Comparison of ENCODE assay signal across 9 cellular contexts in genomic region chr2:237486819-237487448, GRCh38. TPM values are rescaled to one million over a fixed set of nuclear protein-coding genes. Genes with fewer than 3 reads are reported as not detected.
DNase-seq lines count a peak whose midpoint lies in the region; ATAC-seq, FAIRE-seq and TF ChIP-seq lines count a peak whose summit lies in the region.
"Had no signal": no experiment of that assay in that cellular context is flagged by ENCODE, and none has a peak within 500 bp of the region (broad histone marks: within the 10 kb centered on the region; RNA-seq: fewer than 3 reads in every experiment).

A gene with protein sequence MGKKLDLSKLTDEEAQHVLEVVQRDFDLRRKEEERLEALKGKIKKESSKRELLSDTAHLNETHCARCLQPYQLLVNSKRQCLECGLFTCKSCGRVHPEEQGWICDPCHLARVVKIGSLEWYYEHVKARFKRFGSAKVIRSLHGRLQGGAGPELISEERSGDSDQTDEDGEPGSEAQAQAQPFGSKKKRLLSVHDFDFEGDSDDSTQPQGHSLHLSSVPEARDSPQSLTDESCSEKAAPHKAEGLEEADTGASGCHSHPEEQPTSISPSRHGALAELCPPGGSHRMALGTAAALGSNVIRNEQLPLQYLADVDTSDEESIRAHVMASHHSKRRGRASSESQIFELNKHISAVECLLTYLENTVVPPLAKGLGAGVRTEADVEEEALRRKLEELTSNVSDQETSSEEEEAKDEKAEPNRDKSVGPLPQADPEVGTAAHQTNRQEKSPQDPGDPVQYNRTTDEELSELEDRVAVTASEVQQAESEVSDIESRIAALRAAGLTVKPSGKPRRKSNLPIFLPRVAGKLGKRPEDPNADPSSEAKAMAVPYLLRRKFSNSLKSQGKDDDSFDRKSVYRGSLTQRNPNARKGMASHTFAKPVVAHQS (plus strand): TSS chr2:237487251. CDS start chr2:237493427, 6,176 bp downstream.

- H3K9me3 ChIP-seq in H9 (ENCODE audit: control insufficient read depth, low read depth, low read length): peaks cover 7% of the 10 kb centered on the region
- H3K9me3 ChIP-seq in iPS-18c (ENCODE audit: control insufficient read depth, insufficient read depth, low read length): peaks cover 10% of the 10 kb centered on the region

- H2BK12ac ChIP-seq in H9 (ENCODE audit: insufficient read length, low read depth, low read length): no peak within 1 kb of the TSS

- peaks cover 9 to 15% (median 11%) of the 10 kb centered on the region in 3 experiments for H3K36me3 Mint-ChIP-seq in H9 (ENCODE audit: insufficient read depth in 1 of 3, low read depth in 3 of 3)

- no peak within 1 kb of the TSS for H2BK20ac ChIP-seq in H9 (ENCODE audit: low read depth, low read length, poor library complexity, severe bottlenecking)

- H3K4me1 Mint-ChIP-seq in H9: peaks cover 27 to 42% of the 10 kb centered on the region in 2 experiments

- no peak for TF ChIP-seq POLR2A in GM12891 (IDR thresholded peaks at IDR 0.05; ENCODE audit: low read depth, low read length)

- peak within 1 kb of the TSS; percentile 64 to 85 for H3K4me3 Mint-ChIP-seq in H9

- H4K8ac ChIP-seq in H9 (replicated peaks; ENCODE audit: insufficient read length, low read depth, low read length): no peak within 1 kb of the TSS

- H3T11ph ChIP-seq in H9 (ENCODE audit: low read length): no peak within 1 kb of the TSS

- H3K27ac ChIP-seq in H9 (ENCODE audit: insufficient read length, low read depth, low read length): no peak within 1 kb of the TSS
- peak within 1 kb of the TSS in 13 of 21 experiments; percentile 18 to 75 (median 54) for H3K27ac ChIP-seq in skin epidermis

- peak within 1 kb of the TSS; percentile 92 for H3K4me2 ChIP-seq in H9 (ENCODE audit: insufficient read depth, insufficient read length, low read length)

- no CpG with 5 or more reads among the region's 63 CpGs for WGBS in H9 (ENCODE audit: extremely low coverage, insufficient read length, low lambda C conversion rate)

- peaks cover 17% of the 10 kb centered on the region; the same call in 1 of the 2 replicates for H3K27me3 ChIP-seq in H9 (ENCODE audit: insufficient read depth, low read length)

- H2BK5ac ChIP-seq in H9 (ENCODE audit: insufficient read length, low read length): no peak within 1 kb of the TSS

- H4K91ac ChIP-seq in H9 (ENCODE audit: insufficient read length, low read depth, low read length): no peak within 1 kb of the TSS

- no peak within 1 kb of the TSS for H3K9ac ChIP-seq in H9 (ENCODE audit: extremely low read depth, insufficient read length, low read length)

- H3K18ac ChIP-seq in H9 (ENCODE audit: insufficient read length, low read depth, low read length): no peak within 1 kb of the TSS

- no peak for DNase-seq in H9
- peak; percentile 81 for DNase-seq in astrocyte of the hippocampus (ENCODE audit: low read depth, low spot score)
- DNase-seq in GM12891 (ENCODE audit: insufficient read length, low spot score): no peak
- no peak for DNase-seq in activated naive CD4-positive, alpha-beta T cell treated with anti-CD3 and anti-CD28 coated beads, Interleukin-2, amount 50 U/mL, for 16 hours
- no peak for DNase-seq in NCI-H2171 treated with DMSO at 0.1 percent for 48 hours (lab: John Stamatoyannopoulos, UW)

- no peak for TF ChIP-seq CTCF in H9 (conservative IDR thresholded peaks at IDR 0.05)

- H2AFZ ChIP-seq in H9 (ENCODE audit: low read length): peak within 1 kb of the TSS; percentile 75

- no peak within 1 kb of the TSS for H2BK120ac ChIP-seq in H9 (ENCODE audit: low read depth, low read length, poor library complexity, severe bottlenecking)

- no peak within 1 kb of the TSS for H2BK15ac ChIP-seq in H9 (ENCODE audit: low read depth, low read length)

- H3K27ac Mint-ChIP-seq in H9: peak within 1 kb of the TSS in 1 of 3 experiments; percentile 40; a peak in 1 of 7 replicates

- no peak for FAIRE-seq in GM12891 (lab: Jason Lieb, UNC)
- FAIRE-seq: TTC549 had no signal

- H3K23ac ChIP-seq in H9 (ENCODE audit: insufficient read length, low read depth, low read length): no peak within 1 kb of the TSS

- peaks cover 12% of the 10 kb centered on the region for H3K23me2 ChIP-seq in H9 (ENCODE audit: insufficient read length, low read depth, low read length, poor library complexity, severe bottlenecking)

- peaks cover 11% of the 10 kb centered on the region; the same call in 1 of the 2 replicates for H3K4me1 ChIP-seq in H9 (ENCODE audit: insufficient read depth, low read length)

- H3K4me3 ChIP-seq in iPS-18c (ENCODE audit: insufficient read depth, low read depth, low read length) (peak within 1 kb of the TSS; percentile 69), skin epidermis (peak within 1 kb of the TSS; percentile 20 to 43 (median 34))

- H4K5ac ChIP-seq in H9 (ENCODE audit: insufficient read length, low read depth, low read length): no peak within 1 kb of the TSS

- H3K4ac ChIP-seq in H9 (ENCODE audit: low read depth, low read length): no peak within 1 kb of the TSS

- peaks cover 79% of the 10 kb centered on the region for H3K27me3 Mint-ChIP-seq in H9 (ENCODE audit: low read depth)

- no peak within 1 kb of the TSS for H2AK5ac ChIP-seq in H9 (ENCODE audit: insufficient read length, low read length)

- H3K9me3 Mint-ChIP-seq in H9: peaks cover 13 to 15% of the 10 kb centered on the region in 2 experiments

- H3K56ac ChIP-seq in H9 (ENCODE audit: insufficient read length, low read depth, low read length): no peak within 1 kb of the TSS

- H3K79me1 ChIP-seq in H9 (ENCODE audit: insufficient read depth, low read depth, low read length, poor library complexity, severe bottlenecking): no peaks in the 10 kb centered on the region

- no peak for ATAC-seq in HG03045 (IDR thresholded peaks at IDR 0.05; ENCODE audit: unreplicated experiment)

- no peak within 1 kb of the TSS; the same call in 1 of the 2 replicates for H3K14ac ChIP-seq in H9 (ENCODE audit: insufficient read depth, low read length)

- H4K20me1 ChIP-seq in H9 (ENCODE audit: control insufficient read depth, insufficient read depth, insufficient read length): no peaks in the 10 kb centered on the region

- H3K79me2 ChIP-seq in H9 (ENCODE audit: insufficient read depth, low read length): no peaks in the 10 kb centered on the region

TF ChIP-seq in GM12891, 5 proteins besides CTCF, POLR2A, EP300 and RAD21:
- no peak for TF ChIP-seq TAF1 (IDR thresholded peaks at IDR 0.05; ENCODE audit: low read depth, low read length)
- TF ChIP-seq POLR2AphosphoS5 (IDR thresholded peaks at IDR 0.05; ENCODE audit: low read depth, low read length): no peak
- no peak for TF ChIP-seq SPI1 (IDR thresholded peaks at IDR 0.05; ENCODE audit: low read depth, low read length)
- TF ChIP-seq POU2F2 (IDR thresholded peaks at IDR 0.05; ENCODE audit: low read depth, low read length): no peak
- no peak for TF ChIP-seq PAX5 (IDR thresholded peaks at IDR 0.05; ENCODE audit: insufficient read depth, low read length, severe bottlenecking)

RNA-seq across cellular contexts. Expression of the gene that starts here (rescaled TPM):
- 3.4 TPM in 2 replicates for total RNA-seq in H9 (2021)
- not detected for polyA plus RNA-seq in GM12891 (2012; ENCODE audit: low read depth, missing spikeins)
